ENCODE assay signal across 1 cellular context in genomic region chr6:26216886-26217713, GRCh38.
TF ChIP-seq lines count a peak whose summit lies in the region.

No MANE protein-coding gene starts in this region.

TF ChIP-seq in H1, 55 proteins besides CTCF, POLR2A, EP300 and RAD21 (continued from another document):
- TF ChIP-seq CHD7 (IDR thresholded peaks at IDR 0.05; ENCODE audit: insufficient replicate concordance, low read length) (peak; percentile 79), SUZ12 (IDR thresholded peaks at IDR 0.05; ENCODE audit: low read length) (no peak), JUN (IDR thresholded peaks at IDR 0.05; ENCODE audit: low read depth, low read length) (no peak), POU5F1 (IDR thresholded peaks at IDR 0.05; ENCODE audit: low read depth, low read length) (0 out of 2 replicates have a peak, but pooled peaks have one; percentile 19), KDM5A (IDR thresholded peaks at IDR 0.05; ENCODE audit: low read length) (no peak), SRF (IDR thresholded peaks at IDR 0.05; ENCODE audit: low read depth, low read length) (no peak), SAP30 (IDR thresholded peaks at IDR 0.05; ENCODE audit: insufficient read depth, insufficient replicate concordance, low read length) (no peak), TBP (IDR thresholded peaks at IDR 0.05; ENCODE audit: low read depth, low read length) (peak; percentile 97; the same call in 1 of the 2 replicates), ATF2 (IDR thresholded peaks at IDR 0.05; ENCODE audit: low read length) (peak; percentile 39), CEBPB (IDR thresholded peaks at IDR 0.05; ENCODE audit: low read depth, low read length) (no peak), CTBP2 (IDR thresholded peaks at IDR 0.05; ENCODE audit: borderline replicate concordance, insufficient read depth, insufficient read length, low read length) (no peak), TEAD4 (IDR thresholded peaks at IDR 0.05; ENCODE audit: low read depth, low read length) (no peak), NRF1 (IDR thresholded peaks at IDR 0.05; ENCODE audit: low read depth, low read length) (no peak), EZH2 (IDR thresholded peaks at IDR 0.05; ENCODE audit: low read depth, low read length, severe bottlenecking) (no peak), BRCA1 (IDR thresholded peaks at IDR 0.05; ENCODE audit: low read depth, low read length) (peak; percentile 42; the same call in 1 of the 2 replicates), CBX5 (IDR thresholded peaks at IDR 0.05; ENCODE audit: low read depth, low read length) (no peak), RNF2 (IDR thresholded peaks at IDR 0.05; ENCODE audit: borderline replicate concordance, low read depth, low read length, missing control alignments, poor library complexity, severe bottlenecking) (no peak), KDM4A (IDR thresholded peaks at IDR 0.05; ENCODE audit: low read depth, low read length, severe bottlenecking) (peak; percentile 39), POLR2AphosphoS5 (IDR thresholded peaks at IDR 0.05; ENCODE audit: low read depth, low read length) (peak; percentile 98), ZNF274 (IDR thresholded peaks at IDR 0.05; ENCODE audit: borderline replicate concordance, extremely low read depth, low read length) (no peak), GABPA (IDR thresholded peaks at IDR 0.05; ENCODE audit: borderline replicate concordance, insufficient read depth, low read length) (no peak), SIN3A (conservative IDR thresholded peaks at IDR 0.05 in 1 of 2, IDR thresholded peaks at IDR 0.05 in 1 of 2; ENCODE audit: low read depth in 1 of 2, low read length in 2 of 2) (no peak), USF2 (IDR thresholded peaks at IDR 0.05; ENCODE audit: low read length) (no peak; the same call in none of the 2 replicates), EGR1 (IDR thresholded peaks at IDR 0.05; ENCODE audit: borderline replicate concordance, low read depth, low read length) (no peak; the same call in 1 of the 2 replicates), MAX (IDR thresholded peaks at IDR 0.05) (no peak; the same call in 1 of the 2 replicates), TAF7 (optimal IDR thresholded peaks at IDR 0.05; ENCODE audit: borderline replicate concordance, low read depth, low read length) (peak; percentile 98), SIX5 (IDR thresholded peaks at IDR 0.05; ENCODE audit: low read depth, low read length) (no peak), TAF1 (IDR thresholded peaks at IDR 0.05; ENCODE audit: low read depth, low read length) (peak; percentile 92), CHD1 (IDR thresholded peaks at IDR 0.05; ENCODE audit: low read depth, low read length) (peak; percentile 72), SIRT6 (IDR thresholded peaks at IDR 0.05; ENCODE audit: low read length) (no peak), HDAC6 (IDR thresholded peaks at IDR 0.05; ENCODE audit: low read depth, low read length) (no peak), SP2 (IDR thresholded peaks at IDR 0.05; ENCODE audit: low read length) (0 out of 2 replicates have a peak, but pooled peaks have one; percentile 13), FOSL1 (IDR thresholded peaks at IDR 0.05; ENCODE audit: insufficient read depth, low read depth, low read length) (no peak), SP1 (IDR thresholded peaks at IDR 0.05; ENCODE audit: low read depth, low read length) (no peak), SP4 (IDR thresholded peaks at IDR 0.05; ENCODE audit: low read length) (no peak; the same call in none of the 2 replicates), TCF12 (IDR thresholded peaks at IDR 0.05; ENCODE audit: low read depth, low read length) (0 out of 2 replicates have a peak, but pooled peaks have one; percentile 4), ATF3 (IDR thresholded peaks at IDR 0.05; ENCODE audit: insufficient read depth, low read depth, low read length) (no peak), RFX5 (IDR thresholded peaks at IDR 0.05; ENCODE audit: borderline replicate concordance, low read depth, low read length) (no peak), ASH2L (IDR thresholded peaks at IDR 0.05; ENCODE audit: low read length) (peak; percentile 61), GTF2F1 (IDR thresholded peaks at IDR 0.05; ENCODE audit: borderline replicate concordance, low read depth, low read length) (peak; percentile 93; the same call in 1 of the 2 replicates), CHD2 (IDR thresholded peaks at IDR 0.05; ENCODE audit: low read length) (peak; percentile 46), PHF8 (conservative IDR thresholded peaks at IDR 0.05; ENCODE audit: low read depth, low read length) (peak; percentile 65), NANOG (IDR thresholded peaks at IDR 0.05; ENCODE audit: insufficient read depth, low read depth, low read length, poor library complexity, severe bottlenecking) (no peak), E2F6 (IDR thresholded peaks at IDR 0.05) (no peak), BACH1 (IDR thresholded peaks at IDR 0.05; ENCODE audit: low read length) (no peak; the same call in 1 of the 2 replicates), JUND (IDR thresholded peaks at IDR 0.05; ENCODE audit: low read length) (no peak), YY1 (IDR thresholded peaks at IDR 0.05; ENCODE audit: low read depth, low read length) (no peak), MAFK (IDR thresholded peaks at IDR 0.05; ENCODE audit: low read depth, low read length) (peak; percentile 1; the same call in 1 of the 2 replicates), RBBP5 (IDR thresholded peaks at IDR 0.05; ENCODE audit: borderline replicate concordance, low read depth, low read length) (no peak), BCL11A (IDR thresholded peaks at IDR 0.05; ENCODE audit: low read depth in 2 of 2, low read length in 2 of 2) (no peak), CBX8 (IDR thresholded peaks at IDR 0.05; ENCODE audit: borderline replicate concordance, low read depth, low read length) (no peak), CREB1 (IDR thresholded peaks at IDR 0.05) (peak; percentile 50), RXRA (IDR thresholded peaks at IDR 0.05; ENCODE audit: insufficient read depth, low read depth, low read length) (no peak)
